ENCODE assay signal across 18 cellular contexts in the genomic region with DNA sequence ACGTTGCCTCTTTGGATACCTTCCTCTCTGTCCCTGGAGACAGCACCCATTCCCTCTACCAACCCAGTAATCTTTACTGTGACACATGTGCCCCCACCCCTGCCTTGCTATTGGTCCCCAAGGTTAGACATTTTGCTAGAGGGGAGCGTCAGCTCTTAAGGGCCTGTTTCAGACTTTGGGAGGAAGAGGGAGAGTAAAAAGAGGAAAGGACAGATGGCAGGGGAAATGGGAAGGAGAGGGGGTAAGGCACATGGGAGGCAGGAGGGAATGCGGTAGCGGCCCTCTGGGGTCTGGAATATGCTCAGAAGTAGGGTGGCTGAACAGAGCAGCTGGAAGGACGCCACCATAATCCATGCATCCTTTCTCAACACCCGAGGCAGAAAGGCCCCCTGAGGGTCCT. TPM values are rescaled to one million over a fixed set of nuclear protein-coding genes. Genes with fewer than 3 reads are reported as not detected.
"Had no signal": no experiment of that assay in that cellular context is flagged by ENCODE, and none has a peak within 500 bp of the region (broad histone marks: within the 10 kb centered on the region; RNA-seq: fewer than 3 reads in every experiment).

No MANE protein-coding gene starts in this region.

- H3K36me3 ChIP-seq: cardiac muscle cell, colonic mucosa, gastrocnemius medialis, neural progenitor cell, pancreas, tibial artery, uterus had no signal

- H3K4me3 Mint-ChIP-seq: activated CD4-positive, alpha-beta T cell treated with anti-CD3 and anti-CD28 coated beads for 36 hours; activated CD8-positive, alpha-beta T cell treated with anti-CD3 and anti-CD28 coated beads, Interleukin-2, amount 10 ng/mL, durations not matched to agents 7 days and 5 days; neural progenitor cell had no signal

- H3K4me3 ChIP-seq: cardiac muscle cell, colonic mucosa, gastrocnemius medialis, neural progenitor cell, pancreas, tibial artery, uterus had no signal

- H3K27me3 Mint-ChIP-seq: activated CD4-positive, alpha-beta T cell treated with anti-CD3 and anti-CD28 coated beads for 36 hours had no signal

- H3K27ac Mint-ChIP-seq: activated CD4-positive, alpha-beta T cell treated with anti-CD3 and anti-CD28 coated beads for 36 hours; activated CD8-positive, alpha-beta T cell treated with anti-CD3 and anti-CD28 coated beads, Interleukin-2, amount 10 ng/mL, durations not matched to agents 7 days and 5 days; neural progenitor cell had no signal

- H3K36me3 Mint-ChIP-seq: neural progenitor cell had no signal

- H3K9me3 Mint-ChIP-seq: neural progenitor cell had no signal

- H3K27ac ChIP-seq: cardiac muscle cell, neural progenitor cell, tibial artery, uterus, VCaP had no signal

- ATAC-seq: activated CD4-positive, alpha-beta T cell treated with anti-CD3 and anti-CD28 coated beads for 36 hours; activated CD8-positive, alpha-beta T cell treated with anti-CD3 and anti-CD28 coated beads, Interleukin-2, amount 10 ng/mL, durations not matched to agents 7 days and 5 days; gastrocnemius medialis had no signal

- DNase-seq: activated CD4-positive, alpha-beta T cell treated with anti-CD3 and anti-CD28 coated beads for 36 hours; activated CD8-positive, alpha-beta T cell treated with anti-CD3 and anti-CD28 coated beads, Interleukin-2, amount 10 ng/mL, durations not matched to agents 7 days and 5 days; activated naive CD4-positive, alpha-beta T cell treated with Interleukin-2 at 50 U/mL for 16 hours; effector memory CD4-positive, alpha-beta T cell; islet precursor cell; pancreas; T-helper 9 cell; tibial artery; uterus had no signal

- H2AFZ ChIP-seq: neural progenitor cell had no signal

- H3K4me1 Mint-ChIP-seq: activated CD4-positive, alpha-beta T cell treated with anti-CD3 and anti-CD28 coated beads for 36 hours had no signal

- H3K4me2 ChIP-seq: neural progenitor cell had no signal

- H3K9me3 ChIP-seq: colonic mucosa, gastrocnemius medialis, pancreas, tibial artery, uterus had no signal

- H3K4me1 ChIP-seq: colonic mucosa, gastrocnemius medialis, uterus had no signal

- H3K27me3 ChIP-seq: cardiac muscle cell, colonic mucosa, gastrocnemius medialis, neural progenitor cell, pancreas, tibial artery, uterus had no signal

RNA-seq across cellular contexts. Expression of a gene that starts 12.2 kb away (rescaled TPM):
- total RNA-seq: activated CD4-positive, alpha-beta T cell treated with anti-CD3 and anti-CD28 coated beads for 36 hours; activated CD8-positive, alpha-beta T cell treated with anti-CD3 and anti-CD28 coated beads, Interleukin-2, amount 10 ng/mL, durations not matched to agents 7 days and 5 days; astrocyte; cardiac muscle cell had no signal

RNA-seq across cellular contexts. Expression of a gene that starts 45.1 kb away (rescaled TPM):
- total RNA-seq: activated CD4-positive, alpha-beta T cell treated with anti-CD3 and anti-CD28 coated beads for 36 hours; activated CD8-positive, alpha-beta T cell treated with anti-CD3 and anti-CD28 coated beads, Interleukin-2, amount 10 ng/mL, durations not matched to agents 7 days and 5 days; astrocyte; cardiac muscle cell; colonic mucosa; gastrocnemius medialis; left lobe of liver; pancreas; renal cortical epithelial cell; skeletal muscle tissue had no signal
- polyA plus RNA-seq: cardiac muscle cell had no signal
